ENCODE assay signal across 8 cellular contexts in genomic region chr14:35826218-35826951, GRCh38. TPM values are rescaled to one million over a fixed set of nuclear protein-coding genes. Genes with fewer than 3 reads are reported as not detected.
DNase-seq lines count a peak whose midpoint lies in the region; ATAC-seq and TF ChIP-seq lines count a peak whose summit lies in the region.

TSS of gene BRMS1L (plus strand) at chr14:35826338. CDS start at chr14:35826517, 179 bp downstream.

- H3K27me3 ChIP-seq in AG04450 (ENCODE audit: control insufficient read depth, insufficient read depth, low read length) (peaks cover 2% of the 10 kb centered on the region), WERI-Rb-1 (ENCODE audit: insufficient read depth, low read depth, severe bottlenecking) (no peaks in the 10 kb centered on the region), mammary epithelial cell (ENCODE audit: insufficient read depth, low read length) (no peaks in the 10 kb centered on the region), iPS-20b (ENCODE audit: insufficient read depth, low read length) (no peaks in the 10 kb centered on the region), skeletal muscle tissue (ENCODE audit: control insufficient read depth in 3 of 3, insufficient read depth in 3 of 3, low read length in 3 of 3) (no peaks in the 10 kb centered on the region)

- TF ChIP-seq CTCF in AG04450 (IDR thresholded peaks at IDR 0.05; ENCODE audit: low read depth, low read length) (no peak; the same call in 1 of the 2 replicates), WERI-Rb-1 (IDR thresholded peaks at IDR 0.05; ENCODE audit: low read depth, low read length) (no peak), mammary epithelial cell (conservative IDR thresholded peaks at IDR 0.05 in 1 of 2, IDR thresholded peaks at IDR 0.05 in 1 of 2; ENCODE audit: extremely low read depth in 1 of 2, insufficient read depth in 1 of 2, low read depth in 1 of 2, low read length in 2 of 2) (peak in 1 of 2 donors; percentile 3)

- H3K4me1 ChIP-seq in mammary epithelial cell (ENCODE audit: insufficient read depth, low read length): peaks cover 5% of the 10 kb centered on the region
- no peaks in the 10 kb centered on the region for H3K4me1 ChIP-seq in iPS-20b (ENCODE audit: insufficient read depth, low read length)
- peaks cover 0 to 8% (median 5%) of the 10 kb centered on the region in 3 donors for H3K4me1 ChIP-seq in skeletal muscle tissue (ENCODE audit: control insufficient read depth in 3 of 3, insufficient read depth in 3 of 3, low read length in 3 of 3)

- intact Hi-C loops in mammary epithelial cell (cut with micrococcal nuclease): loop anchor here (1.0 kb wide), 2 partner anchors 18 to 53 kb away; no protein-coding TSS in a partner anchor

- ATAC-seq in GM18907 (IDR thresholded peaks at IDR 0.05; ENCODE audit: unreplicated experiment) (peak; percentile 99), HG03139 (IDR thresholded peaks at IDR 0.05; ENCODE audit: unreplicated experiment) (peak; percentile 97)

- 4% methylated on average over 18 of the region's 70 CpGs for WGBS in mammary epithelial cell (ENCODE audit: low coverage, missing lambda C conversion rate)

- H3K79me2 ChIP-seq in mammary epithelial cell (ENCODE audit: insufficient read depth, low read length): peaks cover 19% of the 10 kb centered on the region

- DNase-seq in AG04450 (ENCODE audit: low read depth, low spot score) (peak; percentile 98), NCI-H2196 treated with DMSO at 0.1 percent for 48 hours (lab: John Stamatoyannopoulos, UW; ENCODE audit: unreplicated experiment) (peak; percentile 99), WERI-Rb-1 (peak; percentile 99), mammary epithelial cell (peak; percentile 97)

- no peaks in the 10 kb centered on the region for H4K20me1 ChIP-seq in mammary epithelial cell (ENCODE audit: insufficient read depth, low read length)

- in situ Hi-C loops in mammary epithelial cell (cut with MboI; ENCODE audit: low sequenced_read_pairs in 2 of 2): no loop called here

- H3K27ac ChIP-seq in AG04450 (ENCODE audit: low read depth, low read length) (peak within 1 kb of the TSS; percentile 93), WERI-Rb-1 (peak within 1 kb of the TSS; percentile 92), mammary epithelial cell (ENCODE audit: insufficient read depth, low read depth, low read length) (peak within 1 kb of the TSS; percentile 62), iPS-20b (ENCODE audit: low read length) (no peak within 1 kb of the TSS), skeletal muscle tissue (ENCODE audit: low read depth, low read length) (peak within 1 kb of the TSS; percentile 96)

- H3K4me2 ChIP-seq in mammary epithelial cell (ENCODE audit: insufficient read depth, low read depth, low read length): peak within 1 kb of the TSS; percentile 93

- TSS peak; percentile 63 for BruUV-seq in mammary epithelial cell (replicated peaks; lab: Mats Ljungman, UMichigan)

- POLR2A ChIA-PET in AG04450 (lab: Yijun Ruan, JAX): interaction anchor here (0.6 to 1.5 kb wide), 7 partner anchors 8 to 1033 kb away, joined by 3 to 15 read pairs (median 4); partner anchors contain the start of gene RALGAPA1

- H3K9ac ChIP-seq in mammary epithelial cell (ENCODE audit: insufficient read depth, low read length): peak within 1 kb of the TSS; percentile 89
- H3K9ac ChIP-seq in iPS-20b (ENCODE audit: low read depth, low read length): peak within 1 kb of the TSS; percentile 90
- H3K9ac ChIP-seq in skeletal muscle tissue (ENCODE audit: low read depth in 1 of 3, low read length in 3 of 3): peak within 1 kb of the TSS; percentile 89 to 99 (median 98)

- H3K4me3 ChIP-seq in AG04450 (ENCODE audit: low read depth, low read length) (peak within 1 kb of the TSS; percentile 98), WERI-Rb-1 (ENCODE audit: low read depth, low read length) (peak within 1 kb of the TSS; percentile 85), mammary epithelial cell (replicated peaks in 1 of 3; ENCODE audit: insufficient read depth in 1 of 3, low read depth in 2 of 3, low read length in 3 of 3) (peak within 1 kb of the TSS; percentile 76 to 91 (median 83)), iPS-20b (ENCODE audit: low read length) (peak within 1 kb of the TSS; percentile 93), skeletal muscle tissue (ENCODE audit: low read length in 3 of 3) (peak within 1 kb of the TSS; percentile 92 to 100 (median 96))

- H3K36me3 ChIP-seq in WERI-Rb-1 (peaks cover 3% of the 10 kb centered on the region), mammary epithelial cell (ENCODE audit: insufficient read depth, low read length) (peaks cover 2% of the 10 kb centered on the region), iPS-20b (ENCODE audit: insufficient read depth, low read depth, low read length) (peaks cover 3% of the 10 kb centered on the region; the same call in 1 of the 2 replicates), skeletal muscle tissue (ENCODE audit: control insufficient read depth in 3 of 3, insufficient read depth in 3 of 3, low read length in 3 of 3) (peaks cover 0 to 2% (median under 1%) of the 10 kb centered on the region in 3 donors)

- dilution Hi-C loops in mammary epithelial cell (cut with HindIII; ENCODE audit: low sequenced_read_pairs): no loop called here

- CTCF ChIA-PET in AG04450 (lab: Charles Lee): interaction anchor here (0.6 to 2.9 kb wide), 11 partner anchors 8 to 428 kb away, joined by 3 to 17 read pairs (median 6); partner anchors contain the start of gene RALGAPA1
- CTCF ChIA-PET in mammary epithelial cell (lab: Charles Lee; ENCODE audit: low non-redundant PET): interaction anchor here (0.6 kb wide), 1 partner anchor 17 kb away, joined by 6 read pairs; the partner anchor contains the start of gene RALGAPA1

- H3K9me3 ChIP-seq in AG04450 (ENCODE audit: control insufficient read depth, insufficient read depth, low read length): no peaks in the 10 kb centered on the region
- no peaks in the 10 kb centered on the region for H3K9me3 ChIP-seq in WERI-Rb-1 (ENCODE audit: severe bottlenecking)
- H3K9me3 ChIP-seq in mammary epithelial cell (replicated peaks; ENCODE audit: insufficient read depth, low read length): no peaks in the 10 kb centered on the region
- no peaks in the 10 kb centered on the region for H3K9me3 ChIP-seq in iPS-20b (ENCODE audit: insufficient read depth, low read depth, low read length)
- H3K9me3 ChIP-seq in skeletal muscle tissue (ENCODE audit: control insufficient read depth in 3 of 3, low read length in 3 of 3): no peaks in the 10 kb centered on the region

- peak within 1 kb of the TSS; percentile 97 for H2AFZ ChIP-seq in mammary epithelial cell (ENCODE audit: low read depth, low read length)

RNA-seq across cellular contexts. Expression of gene BRMS1L, which starts in this region (rescaled TPM):
- polyA plus RNA-seq in AG04450 (2011; rRNA removed) (5.2 and 8.7 TPM in 2 replicates), mammary epithelial cell (5.2 TPM)
- 1.8 and 2.8 TPM in 2 replicates for polyA minus RNA-seq in AG04450 (2011; rRNA and poly(A)+ RNA removed)
- total RNA-seq in mammary epithelial cell (10 to 100 TPM in 1 of 2 donors, 1 to 10 TPM in 1; 4.0 to 11.9 TPM), skeletal muscle tissue (20.9 TPM)
- polyA minus RNA-seq in mammary epithelial cell: 4.5 TPM
